In genomic region chr1:193176113-193176512, GRCh38 we compare ENCODE assay signal across 22 cellular contexts. TPM values are rescaled to one million over a fixed set of nuclear protein-coding genes. Genes with fewer than 3 reads are reported as not detected.
DNase-seq lines count a peak whose midpoint lies in the region; ATAC-seq and TF ChIP-seq lines count a peak whose summit lies in the region.
"Had no signal": no experiment of that assay in that cellular context is flagged by ENCODE, and none has a peak within 500 bp of the region (broad histone marks: within the 10 kb centered on the region; RNA-seq: fewer than 3 reads in every experiment).

No MANE protein-coding gene starts in this region.

- ATAC-seq in CD4-positive, alpha-beta T cell (ENCODE audit: poor library complexity) = no peak
- ATAC-seq in WTC11 = no peak
- ATAC-seq in GM21786 (IDR thresholded peaks at IDR 0.05; ENCODE audit: unreplicated experiment) = no peak
- ATAC-seq: HCT116, SK-N-SH treated with all-trans-retinoic acid at 6 μM for 48 hours had no signal

- CTCF ChIA-PET in CD4-positive, alpha-beta T cell (lab: Charles Lee) = no interaction called here
- CTCF ChIA-PET in WTC11 (lab: Charles Lee) = no interaction called here

- no peaks in the 10 kb centered on the region for H3K27me3 Mint-ChIP-seq in CD4-positive, alpha-beta T cell
- no peaks in the 10 kb centered on the region for H3K27me3 Mint-ChIP-seq in WTC11 (ENCODE audit: low read depth)
- H3K27me3 Mint-ChIP-seq: CD4-positive, CD25-positive, alpha-beta regulatory T cell had no signal

- no peak for TF ChIP-seq CTCF in CD4-positive, alpha-beta T cell (IDR thresholded peaks at IDR 0.05)
- TF ChIP-seq CTCF in WTC11 (IDR thresholded peaks at IDR 0.05) = no peak

- peaks cover 13% of the 10 kb centered on the region for H3K36me3 Mint-ChIP-seq in CD4-positive, alpha-beta T cell (ENCODE audit: low read depth)
- no peaks in the 10 kb centered on the region for H3K36me3 Mint-ChIP-seq in WTC11

- H3K4me3 ChIP-seq in H7 (ENCODE audit: insufficient read depth, low read depth, low read length) = no peak overlapping the region
- H3K4me3 ChIP-seq: MG63 had no signal

- no peaks in the 10 kb centered on the region for H3K9me3 Mint-ChIP-seq in CD4-positive, alpha-beta T cell
- H3K9me3 Mint-ChIP-seq in WTC11 = no peaks in the 10 kb centered on the region

- no peak overlapping the region for H3K4me3 Mint-ChIP-seq in CD4-positive, alpha-beta T cell
- no peak overlapping the region for H3K4me3 Mint-ChIP-seq in WTC11
- H3K4me3 Mint-ChIP-seq: CD4-positive, CD25-positive, alpha-beta regulatory T cell had no signal

- POLR2A ChIA-PET in CD4-positive, alpha-beta T cell (lab: Charles Lee) = no interaction called here
- POLR2A ChIA-PET in WTC11 (lab: Charles Lee) = no interaction called here

- intact Hi-C loops in CD4-positive, alpha-beta T cell (cut with DNase I, micrococcal nuclease) = no loop called here

- DNase-seq in CD4-positive, alpha-beta T cell = no peak
- peak; percentile 17 for DNase-seq in EH (ENCODE audit: low read depth)
- no peak for DNase-seq in WTC11 (ENCODE audit: low spot score)
- peak; percentile 49 for DNase-seq in fibroblast of peridontal ligament (ENCODE audit: extremely low read depth)
- no peak for DNase-seq in NCI-H2171 treated with DMSO at 0.1 percent for 48 hours (lab: John Stamatoyannopoulos, UW)
- DNase-seq in H7 = no peak
- no peak for DNase-seq in C1 segment of cervical spinal cord (lab: John Stamatoyannopoulos, UW)
- DNase-seq: ACHN; AML-193; CD4-positive, CD25-positive, alpha-beta regulatory T cell; DMS79; MG63; NCI-H1105; NCI-H2171; NCI-H446 treated with DMSO at 0.1 percent for 48 hours; NK-92 treated with Interleukin-12 subunit alpha and Interleukin-12 subunit beta, amount 100 ng/mL, for 24 hours; SHP77 treated with DMSO at 0.1 percent for 48 hours had no signal

- peaks cover 62% of the 10 kb centered on the region for H3K4me1 Mint-ChIP-seq in CD4-positive, alpha-beta T cell (ENCODE audit: low read depth)
- H3K4me1 Mint-ChIP-seq in WTC11 = peaks cover 11% of the 10 kb centered on the region

- peak overlapping the region; percentile 5 for H3K27ac Mint-ChIP-seq in CD4-positive, alpha-beta T cell
- peak overlapping the region; percentile 50; the same call in 1 of the 2 replicates for H3K27ac Mint-ChIP-seq in WTC11

- H3K27ac ChIP-seq in CD4-positive, alpha-beta T cell (ENCODE audit: low read depth, low read length) = no peak overlapping the region

- no peaks in the 10 kb centered on the region for H3K36me3 ChIP-seq in H7 (replicated peaks; ENCODE audit: control insufficient read depth, insufficient read depth, low read length)

- H3K9me3 ChIP-seq in CD4-positive, alpha-beta T cell (ENCODE audit: control insufficient read depth, low read length) = no peaks in the 10 kb centered on the region
- H3K9me3 ChIP-seq: MG63 had no signal

- H3K27me3 ChIP-seq in CD4-positive, alpha-beta T cell (ENCODE audit: control insufficient read depth, insufficient read depth, low read length) = no peaks in the 10 kb centered on the region
- no peaks in the 10 kb centered on the region for H3K27me3 ChIP-seq in H7 (ENCODE audit: control insufficient read depth, insufficient read depth, low read length)
- H3K27me3 ChIP-seq: MG63 had no signal

TF ChIP-seq in WTC11, 78 proteins besides CTCF, POLR2A, EP300 and RAD21:
- TF ChIP-seq, protein P1, sequence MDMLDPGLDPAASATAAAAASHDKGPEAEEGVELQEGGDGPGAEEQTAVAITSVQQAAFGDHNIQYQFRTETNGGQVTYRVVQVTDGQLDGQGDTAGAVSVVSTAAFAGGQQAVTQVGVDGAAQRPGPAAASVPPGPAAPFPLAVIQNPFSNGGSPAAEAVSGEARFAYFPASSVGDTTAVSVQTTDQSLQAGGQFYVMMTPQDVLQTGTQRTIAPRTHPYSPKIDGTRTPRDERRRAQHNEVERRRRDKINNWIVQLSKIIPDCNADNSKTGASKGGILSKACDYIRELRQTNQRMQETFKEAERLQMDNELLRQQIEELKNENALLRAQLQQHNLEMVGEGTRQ (CRISPR knock-in tag; IDR thresholded peaks at IDR 0.05) = no peak
- TF ChIP-seq FOXJ3 (CRISPR knock-in tag; IDR thresholded peaks at IDR 0.05; ENCODE audit: borderline replicate concordance) (no peak), USF1 (CRISPR knock-in tag; IDR thresholded peaks at IDR 0.05) (no peak), ZNF512 (CRISPR knock-in tag; IDR thresholded peaks at IDR 0.05; ENCODE audit: borderline replicate concordance) (no peak), SMAD4 (CRISPR knock-in tag; IDR thresholded peaks at IDR 0.05) (no peak), PRRX2 (CRISPR knock-in tag; IDR thresholded peaks at IDR 0.05) (no peak), RORB (CRISPR knock-in tag; IDR thresholded peaks at IDR 0.05) (no peak), TCF7 (CRISPR knock-in tag; IDR thresholded peaks at IDR 0.05; ENCODE audit: low read depth) (no peak), ZNF423 (CRISPR knock-in tag; IDR thresholded peaks at IDR 0.05) (no peak), JUN (CRISPR knock-in tag; IDR thresholded peaks at IDR 0.05) (no peak), CREM (CRISPR knock-in tag; IDR thresholded peaks at IDR 0.05) (no peak), AR (CRISPR knock-in tag; IDR thresholded peaks at IDR 0.05) (no peak), ATF1 (CRISPR knock-in tag; IDR thresholded peaks at IDR 0.05) (no peak), FOXK1 (CRISPR knock-in tag; IDR thresholded peaks at IDR 0.05) (no peak), NFATC4 (CRISPR knock-in tag; IDR thresholded peaks at IDR 0.05) (no peak), ZNF396 (CRISPR knock-in tag; IDR thresholded peaks at IDR 0.05; ENCODE audit: borderline replicate concordance) (no peak), CREB1 (CRISPR knock-in tag; IDR thresholded peaks at IDR 0.05) (no peak)
- TF ChIP-seq, protein P2, sequence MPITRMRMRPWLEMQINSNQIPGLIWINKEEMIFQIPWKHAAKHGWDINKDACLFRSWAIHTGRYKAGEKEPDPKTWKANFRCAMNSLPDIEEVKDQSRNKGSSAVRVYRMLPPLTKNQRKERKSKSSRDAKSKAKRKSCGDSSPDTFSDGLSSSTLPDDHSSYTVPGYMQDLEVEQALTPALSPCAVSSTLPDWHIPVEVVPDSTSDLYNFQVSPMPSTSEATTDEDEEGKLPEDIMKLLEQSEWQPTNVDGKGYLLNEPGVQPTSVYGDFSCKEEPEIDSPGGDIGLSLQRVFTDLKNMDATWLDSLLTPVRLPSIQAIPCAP (CRISPR knock-in tag; IDR thresholded peaks at IDR 0.05) = no peak
- TF ChIP-seq, protein P3, sequence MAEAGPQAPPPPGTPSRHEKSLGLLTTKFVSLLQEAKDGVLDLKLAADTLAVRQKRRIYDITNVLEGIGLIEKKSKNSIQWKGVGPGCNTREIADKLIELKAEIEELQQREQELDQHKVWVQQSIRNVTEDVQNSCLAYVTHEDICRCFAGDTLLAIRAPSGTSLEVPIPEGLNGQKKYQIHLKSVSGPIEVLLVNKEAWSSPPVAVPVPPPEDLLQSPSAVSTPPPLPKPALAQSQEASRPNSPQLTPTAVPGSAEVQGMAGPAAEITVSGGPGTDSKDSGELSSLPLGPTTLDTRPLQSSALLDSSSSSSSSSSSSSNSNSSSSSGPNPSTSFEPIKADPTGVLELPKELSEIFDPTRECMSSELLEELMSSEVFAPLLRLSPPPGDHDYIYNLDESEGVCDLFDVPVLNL (CRISPR knock-in tag; IDR thresholded peaks at IDR 0.05; ENCODE audit: borderline replicate concordance, low read depth) = no peak
TF ChIP-seq in WTC11: peak in this region for 0.

RNA-seq across cellular contexts. Expression of gene B3GALT2, which starts 10.3 kb away (rescaled TPM):
- under 1 TPM; 0.22 to 0.25 TPM for total RNA-seq in CD4-positive, alpha-beta T cell
- total RNA-seq in WTC11 (2021) = 0.05 TPM in 1 of 3 replicates, not detected in the others
- total RNA-seq in H7 (2014; rRNA removed; shearing (Covaris generic)) = not detected in 2 replicates
- total RNA-seq: G401, OCI-LY7 had no signal

RNA-seq across cellular contexts. Expression of gene CDC73, which starts 54.3 kb away (rescaled TPM):
- 10 to 100 TPM; 65.4 to 66.5 TPM for total RNA-seq in CD4-positive, alpha-beta T cell
- total RNA-seq in WTC11 (2021) = 50.7 to 57.1 TPM (median 51.6 TPM) in 3 replicates
- total RNA-seq in H7 (2014; rRNA removed; shearing (Covaris generic)) = 19.5 and 20.4 TPM in 2 replicates

Comparison
In these comparisons a context has a peak if more than half of its experiments do, and no peak if none do; other contexts are left out.
1. DNase-seq: peak in EH (single experiment) and fibroblast of peridontal ligament (single experiment); none in CD4-positive, alpha-beta T cell (0 of 10), WTC11 (single experiment), NCI-H2171 treated with DMSO at 0.1 percent for 48 hours (single experiment), H7 (single experiment) and C1 segment of cervical spinal cord (0 of 14).